1 cellular context compared by ENCODE assay signal in genomic region chr1:161047436-161048420, GRCh38.
TF ChIP-seq lines count a peak whose summit lies in the region.

No MANE protein-coding gene starts in this region.

TF ChIP-seq in GM23338, 12 proteins besides CTCF, POLR2A, EP300 and RAD21 (continued from another document):
- TF ChIP-seq ZNF331 (CRISPR knock-in tag; IDR thresholded peaks at IDR 0.05; ENCODE audit: low read depth) (no peak), EZH2phosphoT487 (IDR thresholded peaks at IDR 0.05; ENCODE audit: unreplicated experiment) (no peak), POLR2AphosphoS5 (IDR thresholded peaks at IDR 0.05; ENCODE audit: low read depth) (no peak), ETS1 (IDR thresholded peaks at IDR 0.05) (no peak), ZNF462 (CRISPR knock-in tag; IDR thresholded peaks at IDR 0.05) (no peak), JUNB (IDR thresholded peaks at IDR 0.05; ENCODE audit: unreplicated experiment) (no peak), NANOG (IDR thresholded peaks at IDR 0.05; ENCODE audit: borderline replicate concordance) (no peak), ZNF114 (CRISPR knock-in tag; IDR thresholded peaks at IDR 0.05) (no peak)
